18 cellular contexts compared by ENCODE assay signal in the genomic region with DNA sequence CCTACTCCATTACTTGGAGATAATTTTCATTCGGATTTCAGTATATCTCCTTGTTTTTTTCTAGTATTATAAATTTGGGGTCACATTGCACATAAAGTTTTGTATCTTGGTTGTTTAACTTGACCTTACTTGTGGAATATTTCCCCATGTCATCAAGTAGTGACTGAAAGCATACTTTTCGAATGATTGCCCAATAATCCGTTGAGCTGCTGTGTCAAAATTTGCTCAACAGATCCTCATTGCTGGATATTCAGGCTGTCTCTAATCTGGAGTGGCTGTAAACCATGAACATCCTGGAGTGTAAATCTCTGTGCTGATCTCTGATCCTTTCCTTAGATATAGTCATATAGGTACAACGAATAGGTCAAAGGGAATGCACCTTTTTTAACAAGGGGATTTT.
"Had no signal": no experiment of that assay in that cellular context is flagged by ENCODE, and none has a peak within 500 bp of the region (broad histone marks: within the 10 kb centered on the region; RNA-seq: fewer than 3 reads in every experiment).

No MANE protein-coding gene starts in this region.

- ATAC-seq: body of pancreas; lower lobe of right lung; stimulated activated naive B cell treated with anti-CD40 and anti-IgM and Interleukin-4, amounts not matched to agents 10 μg/mL and 1 μg/mL and 100 μg/mL, for 72 hours had no signal

- FAIRE-seq: TTC549 had no signal

- H3K9me3 Mint-ChIP-seq: activated B cell treated with CpG ODN at 0.5 μM for 24 hours; activated CD4-positive, alpha-beta T cell treated with anti-CD3 and anti-CD28 coated beads, Interleukin-2, amount 10 ng/mL, durations not matched to agents 7 days and 5 days; stimulated activated naive B cell treated with anti-CD40 and anti-IgM and Interleukin-4, amounts not matched to agents 10 μg/mL and 1 μg/mL and 100 μg/mL, for 72 hours; T-helper 1 cell treated with Interleukin-12 subunit alpha and Interleukin-12 subunit beta and Interleukin-4 antibody, amounts not matched to agents 30 μg/mL and 1 μg/mL, for 36 hours; type B pancreatic cell had no signal

- H3K4me3 Mint-ChIP-seq: activated B cell treated with CpG ODN at 0.5 μM for 24 hours; activated CD4-positive, alpha-beta T cell treated with anti-CD3 and anti-CD28 coated beads, Interleukin-2, amount 10 ng/mL, durations not matched to agents 7 days and 5 days; stimulated activated naive B cell treated with anti-CD40 and anti-IgM and Interleukin-4, amounts not matched to agents 10 μg/mL and 1 μg/mL and 100 μg/mL, for 72 hours; T-helper 1 cell treated with Interleukin-12 subunit alpha and Interleukin-12 subunit beta and Interleukin-4 antibody, amounts not matched to agents 30 μg/mL and 1 μg/mL, for 36 hours; type B pancreatic cell had no signal

- H3K27ac Mint-ChIP-seq: activated B cell treated with CpG ODN at 0.5 μM for 24 hours; activated CD4-positive, alpha-beta T cell treated with anti-CD3 and anti-CD28 coated beads, Interleukin-2, amount 10 ng/mL, durations not matched to agents 7 days and 5 days; stimulated activated naive B cell treated with anti-CD40 and anti-IgM and Interleukin-4, amounts not matched to agents 10 μg/mL and 1 μg/mL and 100 μg/mL, for 72 hours; T-helper 1 cell treated with Interleukin-12 subunit alpha and Interleukin-12 subunit beta and Interleukin-4 antibody, amounts not matched to agents 30 μg/mL and 1 μg/mL, for 36 hours had no signal

- H3K27me3 Mint-ChIP-seq: activated B cell treated with CpG ODN at 0.5 μM for 24 hours; activated CD4-positive, alpha-beta T cell treated with anti-CD3 and anti-CD28 coated beads, Interleukin-2, amount 10 ng/mL, durations not matched to agents 7 days and 5 days; stimulated activated naive B cell treated with anti-CD40 and anti-IgM and Interleukin-4, amounts not matched to agents 10 μg/mL and 1 μg/mL and 100 μg/mL, for 72 hours; type B pancreatic cell had no signal

- DNase-seq: activated B cell treated with CpG ODN at 0.5 μM for 24 hours; activated CD4-positive, alpha-beta T cell treated with anti-CD3 and anti-CD28 coated beads, Interleukin-2, amount 10 ng/mL, durations not matched to agents 7 days and 5 days; activated naive CD4-positive, alpha-beta T cell treated with anti-CD3 and anti-CD28 coated beads, Interleukin-2, amount 50 U/mL, for 16 hours; activated T-cell treated with anti-CD3 and anti-CD28 coated beads, Interleukin-2, amount 50 U/mL, for 1 hour; amniotic stem cell; body of pancreas; central memory CD4-positive, alpha-beta T cell; cortex of kidney; effector CD8-positive, alpha-beta T cell; hypothalamus; lower lobe of right lung; midbrain; stimulated activated CD4-positive, alpha-beta T cell treated with anti-CD3 and anti-CD28 coated beads, Interleukin-1b, Interleukin-23, amount 100 ng/mL, for 48 hours; stimulated activated naive B cell treated with anti-CD40 and anti-IgM and Interleukin-4, amounts not matched to agents 10 μg/mL and 1 μg/mL and 100 μg/mL, for 72 hours had no signal

- H3K9me3 ChIP-seq: body of pancreas, lower lobe of right lung, right atrium auricular region had no signal
